ENCODE assay signal across 1 cellular context in genomic region chr14:33812596-33812995, GRCh38.
TF ChIP-seq lines count a peak whose summit lies in the region.

No MANE protein-coding gene starts in this region.

TF ChIP-seq in K562, 482 proteins besides CTCF, POLR2A, EP300 and RAD21 (continued from another document and continues in another):
- TF ChIP-seq, protein P1, sequence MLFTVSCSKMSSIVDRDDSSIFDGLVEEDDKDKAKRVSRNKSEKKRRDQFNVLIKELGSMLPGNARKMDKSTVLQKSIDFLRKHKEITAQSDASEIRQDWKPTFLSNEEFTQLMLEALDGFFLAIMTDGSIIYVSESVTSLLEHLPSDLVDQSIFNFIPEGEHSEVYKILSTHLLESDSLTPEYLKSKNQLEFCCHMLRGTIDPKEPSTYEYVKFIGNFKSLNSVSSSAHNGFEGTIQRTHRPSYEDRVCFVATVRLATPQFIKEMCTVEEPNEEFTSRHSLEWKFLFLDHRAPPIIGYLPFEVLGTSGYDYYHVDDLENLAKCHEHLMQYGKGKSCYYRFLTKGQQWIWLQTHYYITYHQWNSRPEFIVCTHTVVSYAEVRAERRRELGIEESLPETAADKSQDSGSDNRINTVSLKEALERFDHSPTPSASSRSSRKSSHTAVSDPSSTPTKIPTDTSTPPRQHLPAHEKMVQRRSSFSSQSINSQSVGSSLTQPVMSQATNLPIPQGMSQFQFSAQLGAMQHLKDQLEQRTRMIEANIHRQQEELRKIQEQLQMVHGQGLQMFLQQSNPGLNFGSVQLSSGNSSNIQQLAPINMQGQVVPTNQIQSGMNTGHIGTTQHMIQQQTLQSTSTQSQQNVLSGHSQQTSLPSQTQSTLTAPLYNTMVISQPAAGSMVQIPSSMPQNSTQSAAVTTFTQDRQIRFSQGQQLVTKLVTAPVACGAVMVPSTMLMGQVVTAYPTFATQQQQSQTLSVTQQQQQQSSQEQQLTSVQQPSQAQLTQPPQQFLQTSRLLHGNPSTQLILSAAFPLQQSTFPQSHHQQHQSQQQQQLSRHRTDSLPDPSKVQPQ (CRISPR knock-in tag; IDR thresholded peaks at IDR 0.05; ENCODE audit: borderline replicate concordance), result no peak
- TF ChIP-seq ZNF592 (IDR thresholded peaks at IDR 0.05) (no peak), ZNF311 (CRISPR knock-in tag; IDR thresholded peaks at IDR 0.05) (no peak), MECOM (CRISPR knock-in tag; IDR thresholded peaks at IDR 0.05) (no peak), REST (CRISPR knock-in tag; IDR thresholded peaks at IDR 0.05; ENCODE audit: low read depth) (no peak), ILK (tag; IDR thresholded peaks at IDR 0.05; ENCODE audit: borderline replicate concordance, low read depth) (no peak), HMG20B (CRISPR knock-in tag; IDR thresholded peaks at IDR 0.05) (no peak), RB1 (IDR thresholded peaks at IDR 0.05; ENCODE audit: low read depth) (no peak), SRF (CRISPR knock-in tag; IDR thresholded peaks at IDR 0.05) (no peak), SMARCE1 (IDR thresholded peaks at IDR 0.05) (no peak), PHF21A (IDR thresholded peaks at IDR 0.05; ENCODE audit: borderline replicate concordance, low read depth) (no peak), NFXL1 (CRISPR knock-in tag; IDR thresholded peaks at IDR 0.05) (no peak), POU5F1 (IDR thresholded peaks at IDR 0.05; ENCODE audit: borderline replicate concordance, low read depth, low read length, partially characterized antibody) (no peak), ZNF24 (IDR thresholded peaks at IDR 0.05) (no peak), ARHGAP35 (IDR thresholded peaks at IDR 0.05; ENCODE audit: partially characterized antibody) (no peak), GTF2F1 (IDR thresholded peaks at IDR 0.05; ENCODE audit: low read depth, low read length) (no peak), PHTF2 (CRISPR knock-in tag; IDR thresholded peaks at IDR 0.05) (no peak), ZC3H4 (CRISPR knock-in tag; IDR thresholded peaks at IDR 0.05; ENCODE audit: borderline replicate concordance) (no peak), ZNF354B (CRISPR knock-in tag; IDR thresholded peaks at IDR 0.05) (no peak), SP2 (IDR thresholded peaks at IDR 0.05; ENCODE audit: extremely low read depth, low read depth, low read length, poor library complexity, severe bottlenecking) (no peak), ZNF398 (CRISPR knock-in tag; IDR thresholded peaks at IDR 0.05) (no peak), ZNF764 (CRISPR knock-in tag; IDR thresholded peaks at IDR 0.05; ENCODE audit: low read depth) (no peak), MYC (IDR thresholded peaks at IDR 0.05; ENCODE audit: low read depth, low read length) (no peak), MYC (CRISPR knock-in tag; IDR thresholded peaks at IDR 0.05; ENCODE audit: borderline replicate concordance, low read depth) (no peak), ZNF507 (tag; conservative IDR thresholded peaks at IDR 0.05) (no peak), HNRNPK (IDR thresholded peaks at IDR 0.05; ENCODE audit: low read depth, low read length, poor library complexity, severe bottlenecking) (no peak), ZNF512 (tag; IDR thresholded peaks at IDR 0.05) (no peak), FOSL1 (tag; conservative IDR thresholded peaks at IDR 0.05) (no peak), SREBF2 (CRISPR knock-in tag; IDR thresholded peaks at IDR 0.05) (no peak), PURB (CRISPR knock-in tag; IDR thresholded peaks at IDR 0.05; ENCODE audit: low read depth) (no peak), ETV1 (tag; conservative IDR thresholded peaks at IDR 0.05; ENCODE audit: low read depth) (no peak), CBX5 (IDR thresholded peaks at IDR 0.05; ENCODE audit: borderline replicate concordance, low read depth) (no peak), ZFP30 (CRISPR knock-in tag; IDR thresholded peaks at IDR 0.05; ENCODE audit: borderline replicate concordance) (no peak), NFRKB (IDR thresholded peaks at IDR 0.05; ENCODE audit: low read depth) (no peak), ZMIZ1 (IDR thresholded peaks at IDR 0.05; ENCODE audit: low read depth in 2 of 2, low read length in 2 of 2) (no peak), NR4A1 (CRISPR knock-in tag; IDR thresholded peaks at IDR 0.05) (no peak), NR4A1 (tag; IDR thresholded peaks at IDR 0.05) (no peak)
- TF ChIP-seq, protein P2, sequence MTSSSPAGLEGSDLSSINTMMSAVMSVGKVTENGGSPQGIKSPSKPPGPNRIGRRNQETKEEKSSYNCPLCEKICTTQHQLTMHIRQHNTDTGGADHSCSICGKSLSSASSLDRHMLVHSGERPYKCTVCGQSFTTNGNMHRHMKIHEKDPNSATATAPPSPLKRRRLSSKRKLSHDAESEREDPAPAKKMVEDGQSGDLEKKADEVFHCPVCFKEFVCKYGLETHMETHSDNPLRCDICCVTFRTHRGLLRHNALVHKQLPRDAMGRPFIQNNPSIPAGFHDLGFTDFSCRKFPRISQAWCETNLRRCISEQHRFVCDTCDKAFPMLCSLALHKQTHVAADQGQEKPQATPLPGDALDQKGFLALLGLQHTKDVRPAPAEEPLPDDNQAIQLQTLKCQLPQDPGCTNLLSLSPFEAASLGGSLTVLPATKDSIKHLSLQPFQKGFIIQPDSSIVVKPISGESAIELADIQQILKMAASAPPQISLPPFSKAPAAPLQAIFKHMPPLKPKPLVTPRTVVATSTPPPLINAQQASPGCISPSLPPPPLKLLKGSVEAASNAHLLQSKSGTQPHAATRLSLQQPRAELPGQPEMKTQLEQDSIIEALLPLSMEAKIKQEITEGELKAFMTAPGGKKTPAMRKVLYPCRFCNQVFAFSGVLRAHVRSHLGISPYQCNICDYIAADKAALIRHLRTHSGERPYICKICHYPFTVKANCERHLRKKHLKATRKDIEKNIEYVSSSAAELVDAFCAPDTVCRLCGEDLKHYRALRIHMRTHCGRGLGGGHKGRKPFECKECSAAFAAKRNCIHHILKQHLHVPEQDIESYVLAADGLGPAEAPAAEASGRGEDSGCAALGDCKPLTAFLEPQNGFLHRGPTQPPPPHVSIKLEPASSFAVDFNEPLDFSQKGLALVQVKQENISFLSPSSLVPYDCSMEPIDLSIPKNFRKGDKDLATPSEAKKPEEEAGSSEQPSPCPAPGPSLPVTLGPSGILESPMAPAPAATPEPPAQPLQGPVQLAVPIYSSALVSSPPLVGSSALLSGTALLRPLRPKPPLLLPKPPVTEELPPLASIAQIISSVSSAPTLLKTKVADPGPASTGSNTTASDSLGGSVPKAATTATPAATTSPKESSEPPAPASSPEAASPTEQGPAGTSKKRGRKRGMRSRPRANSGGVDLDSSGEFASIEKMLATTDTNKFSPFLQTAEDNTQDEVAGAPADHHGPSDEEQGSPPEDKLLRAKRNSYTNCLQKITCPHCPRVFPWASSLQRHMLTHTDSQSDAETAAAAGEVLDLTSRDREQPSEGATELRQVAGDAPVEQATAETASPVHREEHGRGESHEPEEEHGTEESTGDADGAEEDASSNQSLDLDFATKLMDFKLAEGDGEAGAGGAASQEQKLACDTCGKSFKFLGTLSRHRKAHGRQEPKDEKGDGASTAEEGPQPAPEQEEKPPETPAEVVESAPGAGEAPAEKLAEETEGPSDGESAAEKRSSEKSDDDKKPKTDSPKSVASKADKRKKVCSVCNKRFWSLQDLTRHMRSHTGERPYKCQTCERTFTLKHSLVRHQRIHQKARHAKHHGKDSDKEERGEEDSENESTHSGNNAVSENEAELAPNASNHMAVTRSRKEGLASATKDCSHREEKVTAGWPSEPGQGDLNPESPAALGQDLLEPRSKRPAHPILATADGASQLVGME (CRISPR knock-in tag; IDR thresholded peaks at IDR 0.05), result no peak
